Comparison of ENCODE assay signal across 18 cellular contexts in genomic region chr7:21367081-21367480, GRCh38.
A peak's percentile ranks its signal among the peaks of the same experiment; 100 is the strongest.
DNase-seq lines count a peak whose midpoint lies in the region; ATAC-seq, FAIRE-seq and TF ChIP-seq lines count a peak whose summit lies in the region.
"Had no signal": no experiment of that assay in that cellular context is flagged by ENCODE, and none has a peak within 500 bp of the region (broad histone marks: within the 10 kb centered on the region; RNA-seq: fewer than 3 reads in every experiment).

No MANE protein-coding gene starts in this region.

- no peaks in the 10 kb centered on the region for H3K27me3 Mint-ChIP-seq in naive thymus-derived CD8-positive, alpha-beta T cell
- H3K27me3 Mint-ChIP-seq: activated CD8-positive, alpha-beta T cell treated with anti-CD3 and anti-CD28 coated beads for 36 hours had no signal

- POLR2A ChIA-PET in HepG2 (lab: Yijun Ruan, JAX) (no interaction called here), RWPE1 (lab: Yijun Ruan, JAX; ENCODE audit: low non-redundant PET) (no interaction called here)
- POLR2A ChIA-PET in naive thymus-derived CD8-positive, alpha-beta T cell (lab: Charles Lee) = no interaction called here

- H3K79me2 ChIP-seq in HepG2 (ENCODE audit: insufficient read depth, low read length) = no peaks in the 10 kb centered on the region

- H3K9ac ChIP-seq in HepG2 (ENCODE audit: insufficient read depth, low read depth, low read length) = no peak overlapping the region

- H3K4me1 Mint-ChIP-seq in naive thymus-derived CD8-positive, alpha-beta T cell = peaks cover 0 to 7% (median 2%) of the 10 kb centered on the region in 4 donors

- CTCF ChIA-PET in HepG2 (lab: Yijun Ruan, JAX; ENCODE audit: low intra/inter-chr PET ratio, low total read pairs) (no interaction called here), RWPE1 (lab: Yijun Ruan, JAX) (no interaction called here)

- no peak overlapping the region for H3K27ac ChIP-seq in HepG2 (ENCODE audit: extremely low read length, insufficient read depth, low read length)
- no peak overlapping the region for H3K27ac ChIP-seq in right lobe of liver
- peak overlapping the region; percentile 69 for H3K27ac ChIP-seq in RWPE2 (ENCODE audit: poor library complexity, severe bottlenecking)
- H3K27ac ChIP-seq in small intestine (ENCODE audit: low read depth in 1 of 2, low read length in 1 of 2) = no peak overlapping the region
- no peak overlapping the region for H3K27ac ChIP-seq in RWPE1
- H3K27ac ChIP-seq: heart right ventricle, SJCRH30, upper lobe of left lung had no signal

- no peak for DNase-seq in HepG2 (ENCODE audit: low spot score)
- no peak for DNase-seq in right lobe of liver
- DNase-seq in NCI-H2029 treated with DMSO at 0.1 percent for 48 hours (lab: John Stamatoyannopoulos, UW) = peak; percentile 92
- no peak for DNase-seq in RWPE2 (ENCODE audit: low spot score)
- peak; percentile 27 for DNase-seq in small intestine
- DNase-seq in globus pallidus (ENCODE audit: low spot score) = no peak
- no peak for DNase-seq in naive thymus-derived CD8-positive, alpha-beta T cell
- DNase-seq in RWPE1 (ENCODE audit: low spot score) = no peak
- DNase-seq: activated CD8-positive, alpha-beta T cell treated with anti-CD3 and anti-CD28 coated beads for 36 hours; erythroblast; heart right ventricle; kidney; midbrain; SJCRH30; stimulated activated naive CD4-positive, alpha-beta T cell; upper lobe of left lung had no signal

- peaks cover 0 to 2% (median 0%) of the 10 kb centered on the region in 9 donors for H3K9me3 Mint-ChIP-seq in naive thymus-derived CD8-positive, alpha-beta T cell

- H4K20me1 ChIP-seq in HepG2 (ENCODE audit: insufficient read depth, low read length) = no peaks in the 10 kb centered on the region

- no peak for TF ChIP-seq POLR2A in HepG2 (IDR thresholded peaks at IDR 0.05; ENCODE audit: insufficient read depth in 1 of 2, low read depth in 2 of 2, low read length in 2 of 2)
- TF ChIP-seq POLR2A in right lobe of liver (IDR thresholded peaks at IDR 0.05) = no peak

- no peak overlapping the region for H2AFZ ChIP-seq in HepG2 (ENCODE audit: low read length)

- H3K4me1 ChIP-seq in HepG2 (ENCODE audit: insufficient read depth, low read length) (peaks cover 14% of the 10 kb centered on the region; the same call in 1 of the 2 replicates), right lobe of liver (no peaks in the 10 kb centered on the region), RWPE2 (ENCODE audit: insufficient read depth, poor library complexity, severe bottlenecking) (peaks cover 18% of the 10 kb centered on the region), small intestine (ENCODE audit: control insufficient read depth in 2 of 2, insufficient read depth in 1 of 2, low read depth in 1 of 2, low read length in 1 of 2) (no peaks in the 10 kb centered on the region)
- H3K4me1 ChIP-seq: upper lobe of left lung had no signal

- H3K36me3 Mint-ChIP-seq in naive thymus-derived CD8-positive, alpha-beta T cell = no peaks in the 10 kb centered on the region

- H3K27ac Mint-ChIP-seq in naive thymus-derived CD8-positive, alpha-beta T cell = no peak overlapping the region
- H3K27ac Mint-ChIP-seq: activated CD8-positive, alpha-beta T cell treated with anti-CD3 and anti-CD28 coated beads for 36 hours had no signal

- intact Hi-C loops in HepG2 (cut with micrococcal nuclease; ENCODE audit: unreplicated experiment) = loop anchor here (5.0 kb wide), 1 partner anchor 60 kb away; the partner anchor contains the start of gene SP4
- intact Hi-C loops in right lobe of liver (cut with DNase I) = no loop called here

- H3K4me3 ChIP-seq in HepG2 (replicated peaks in 1 of 3; ENCODE audit: insufficient read depth in 1 of 3, low read depth in 2 of 3, low read length in 3 of 3) = no peak overlapping the region
- no peak overlapping the region for H3K4me3 ChIP-seq in right lobe of liver
- H3K4me3 ChIP-seq in RWPE2 (ENCODE audit: severe bottlenecking) = no peak overlapping the region
- H3K4me3 ChIP-seq in small intestine (ENCODE audit: low read depth in 1 of 2, low read length in 2 of 2) = no peak overlapping the region
- H3K4me3 ChIP-seq: heart right ventricle, SJCRH30, upper lobe of left lung had no signal

- H3K27me3 ChIP-seq in HepG2 (ENCODE audit: control insufficient read depth in 1 of 2, insufficient read depth in 2 of 2, low read length in 2 of 2) (no peaks in the 10 kb centered on the region), right lobe of liver (no peaks in the 10 kb centered on the region), RWPE2 (ENCODE audit: insufficient read depth, poor library complexity, severe bottlenecking) (no peaks in the 10 kb centered on the region), small intestine (ENCODE audit: control insufficient read depth in 2 of 2, insufficient read depth in 2 of 2, low read length in 2 of 2) (no peaks in the 10 kb centered on the region)
- H3K27me3 ChIP-seq: SJCRH30, upper lobe of left lung had no signal

- H3K36me3 ChIP-seq in HepG2 (replicated peaks in 1 of 2; ENCODE audit: control insufficient read depth in 1 of 2, insufficient read depth in 2 of 2, low read length in 2 of 2) = no peaks in the 10 kb centered on the region
- no peaks in the 10 kb centered on the region for H3K36me3 ChIP-seq in right lobe of liver
- no peaks in the 10 kb centered on the region for H3K36me3 ChIP-seq in RWPE2 (ENCODE audit: low read depth)
- H3K36me3 ChIP-seq in small intestine (ENCODE audit: control insufficient read depth in 2 of 2, insufficient read depth in 2 of 2, low read length in 2 of 2) = no peaks in the 10 kb centered on the region
- H3K36me3 ChIP-seq: heart right ventricle, SJCRH30, upper lobe of left lung had no signal

- TF ChIP-seq RAD21 in HepG2 (CRISPR knock-in tag; IDR thresholded peaks at IDR 0.05) = no peak

- in situ Hi-C loops in HepG2 (cut with HindIII; ENCODE audit: extremely low pct_ligation_motif_present, low pct_unique_long_range_greater_than_20kb) = no loop called here

- no peak overlapping the region for H3K4me2 ChIP-seq in HepG2 (ENCODE audit: low read depth, low read length)

- FAIRE-seq in HepG2 (lab: Jason Lieb, UNC) = no peak
- FAIRE-seq in small intestine (lab: Jason Lieb, UNC) = no peak
- FAIRE-seq: H1, kidney, TTC549 had no signal

- no TSS peak for BruUV-seq in HepG2 (replicated peaks; lab: Mats Ljungman, UMichigan)

- TF ChIP-seq EP300 in HepG2 (IDR thresholded peaks at IDR 0.05; ENCODE audit: low read depth in 2 of 2, low read length in 2 of 2) (no peak), HepG2 (CRISPR knock-in tag; IDR thresholded peaks at IDR 0.05; ENCODE audit: borderline replicate concordance) (no peak)

- ATAC-seq in HepG2 (no peak), right lobe of liver (no peak), RWPE2 (ENCODE audit: low read depth) (no peak)
- no peak for ATAC-seq in naive thymus-derived CD8-positive, alpha-beta T cell
- ATAC-seq: activated CD8-positive, alpha-beta T cell treated with anti-CD3 and anti-CD28 coated beads for 36 hours; heart right ventricle had no signal

- 25% methylated on average over 3 of the region's 3 CpGs for WGBS in HepG2 (ENCODE audit: low lambda C conversion rate)
- WGBS in right lobe of liver (ENCODE audit: insufficient coverage, low coverage, low lambda C conversion rate, missing lambda C conversion rate) = 55% methylated on average over 3 of the region's 3 CpGs
- WGBS in small intestine, 3 donors = 39 to 56% (median 49%) methylated on average over 3 of the region's 3 CpGs

- H3K4me3 Mint-ChIP-seq in naive thymus-derived CD8-positive, alpha-beta T cell = no peak overlapping the region
- H3K4me3 Mint-ChIP-seq: activated CD8-positive, alpha-beta T cell treated with anti-CD3 and anti-CD28 coated beads for 36 hours had no signal

- no peak for TF ChIP-seq CTCF in HepG2 (CRISPR knock-in tag; IDR thresholded peaks at IDR 0.05)
- TF ChIP-seq CTCF in right lobe of liver (IDR thresholded peaks at IDR 0.05) = no peak
- TF ChIP-seq CTCF in RWPE2 (IDR thresholded peaks at IDR 0.05; ENCODE audit: poor library complexity, severe bottlenecking) = no peak
- TF ChIP-seq CTCF in RWPE1 (conservative IDR thresholded peaks at IDR 0.05; ENCODE audit: low read depth) = no peak

- H3K9me3 ChIP-seq in HepG2 (ENCODE audit: low read length) (no peaks in the 10 kb centered on the region), right lobe of liver (no peaks in the 10 kb centered on the region), RWPE2 (ENCODE audit: severe bottlenecking) (peaks cover 8% of the 10 kb centered on the region), small intestine (ENCODE audit: control insufficient read depth, low read depth) (no peaks in the 10 kb centered on the region)
- H3K9me3 ChIP-seq: heart right ventricle, SJCRH30, upper lobe of left lung had no signal

TF ChIP-seq in HepG2, 621 proteins besides CTCF, POLR2A, EP300 and RAD21 (continues in another document):
- TF ChIP-seq ATM (IDR thresholded peaks at IDR 0.05; ENCODE audit: borderline replicate concordance) = no peak
- TF ChIP-seq CENPT (CRISPR knock-in tag; IDR thresholded peaks at IDR 0.05; ENCODE audit: low read depth) = no peak
- TF ChIP-seq SMYD3 (CRISPR knock-in tag; IDR thresholded peaks at IDR 0.05) = no peak
- TF ChIP-seq TBL1XR1 (IDR thresholded peaks at IDR 0.05; ENCODE audit: borderline replicate concordance, low read length, partially characterized antibody) = no peak
- TF ChIP-seq SP140L (CRISPR knock-in tag; IDR thresholded peaks at IDR 0.05; ENCODE audit: borderline replicate concordance) = no peak
- TF ChIP-seq ZFP36 (IDR thresholded peaks at IDR 0.05; ENCODE audit: borderline replicate concordance, low read depth, low read length, partially characterized antibody) = no peak

Comparison
In these comparisons a context has a peak if more than half of its experiments do, and no peak if none do; other contexts are left out.
1. DNase-seq: peak in NCI-H2029 treated with DMSO at 0.1 percent for 48 hours (single experiment) and small intestine (single experiment); none in HepG2 (single experiment), right lobe of liver (0 of 3), RWPE2 (single experiment), globus pallidus (single experiment), naive thymus-derived CD8-positive, alpha-beta T cell (0 of 10) and RWPE1 (single experiment).